In the genomic region with DNA sequence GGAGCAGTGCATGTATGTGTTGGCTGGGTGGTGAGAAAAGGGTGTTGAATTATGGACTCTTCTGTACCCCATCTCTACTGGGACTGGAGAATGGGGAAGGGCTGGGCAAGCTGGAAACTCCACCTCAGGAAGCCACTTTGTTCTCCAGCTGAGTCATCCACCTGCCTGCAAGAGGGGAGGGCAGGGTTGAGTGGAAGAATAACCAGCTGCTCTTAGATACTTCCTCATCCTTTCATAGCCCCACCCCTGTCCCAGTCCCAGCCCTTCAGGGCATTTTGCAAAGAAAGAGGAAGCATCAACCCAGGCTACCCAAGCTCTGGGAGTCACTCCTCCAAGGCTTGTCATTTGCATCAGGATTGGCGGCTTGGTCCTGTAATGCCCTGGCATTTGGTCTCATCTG, we compare ENCODE assay signal across 8 cellular contexts. TPM values are rescaled to one million over a fixed set of nuclear protein-coding genes. Genes with fewer than 3 reads are reported as not detected.
DNase-seq lines count a peak whose midpoint lies in the region; ATAC-seq and TF ChIP-seq lines count a peak whose summit lies in the region.

No MANE protein-coding gene starts in this region.

- TF ChIP-seq POLR2A in GM19193 (IDR thresholded peaks at IDR 0.05; ENCODE audit: extremely low read depth, insufficient read depth, insufficient read length), result peak; percentile 17

- in situ Hi-C loops in Caki2 (cut with HindIII; ENCODE audit: low pct_unique_long_range_greater_than_20kb, low sequenced_read_pairs), result no loop called here

- no peak overlapping the region for H3K27ac ChIP-seq in right cardiac atrium (ENCODE audit: low read length)

- H3K9me3 ChIP-seq in right cardiac atrium (ENCODE audit: control insufficient read depth, low read length), result no peaks in the 10 kb centered on the region

- peaks cover 2% of the 10 kb centered on the region for H3K4me1 ChIP-seq in right cardiac atrium (ENCODE audit: control insufficient read depth, insufficient read depth, low read length)

- no peaks in the 10 kb centered on the region for H3K27me3 ChIP-seq in right cardiac atrium (ENCODE audit: control insufficient read depth, insufficient read depth)

- 79% methylated on average over 1 of the region's 1 CpG for WGBS in right cardiac atrium

- H3K4me3 ChIP-seq in right cardiac atrium (ENCODE audit: low read length), result no peak overlapping the region

- ATAC-seq in HG03342 (IDR thresholded peaks at IDR 0.05; ENCODE audit: unreplicated experiment), result peak; percentile 78
- ATAC-seq in right cardiac atrium, result peak; percentile 83 to 96

- DNase-seq in Caki2 (ENCODE audit: low read depth), result peak; percentile 85
- peak; percentile 52 to 81 for DNase-seq in SHP77 (lab: John Stamatoyannopoulos, UW)
- peak in 2 of 3 donors; percentile 59 to 65 for DNase-seq in right cardiac atrium
- DNase-seq in ureter (ENCODE audit: low spot score), result peak; percentile 83
- no peak for DNase-seq in posterior vena cava (ENCODE audit: low spot score)
- no peak for DNase-seq in effector CD8-positive, alpha-beta T cell (lab: John Stamatoyannopoulos, UW)

- intact Hi-C loops in right cardiac atrium (cut with DNase I), result no loop called here
- intact Hi-C loops in posterior vena cava (cut with DNase I), result no loop called here

RNA-seq across cellular contexts. Expression of gene RAB11A, which starts 33.1 kb away (rescaled TPM):
- 231 and 296 TPM in 2 replicates for total RNA-seq in Caki2 (2014; rRNA removed; shearing (Covaris generic); ENCODE audit: low replicate concordance)
- total RNA-seq in right cardiac atrium (100 to 1,000 TPM; 150 to 180 (median 163) TPM), ureter (373 TPM), posterior vena cava (100 to 1,000 TPM; 176 to 182 TPM)
- polyA plus RNA-seq in right cardiac atrium, result 136 TPM

Comparison
In these comparisons a context has a peak if more than half of its experiments do, and no peak if none do; other contexts are left out.
1. DNase-seq: peak in Caki2 (single experiment), SHP77 (2 of 2), right cardiac atrium (2 of 3) and ureter (single experiment); none in posterior vena cava (single experiment) and effector CD8-positive, alpha-beta T cell (single experiment).